Comparison of ENCODE assay signal across 8 cellular contexts in genomic region chr19:35868172-35868822, GRCh38. TPM values are rescaled to one million over a fixed set of nuclear protein-coding genes. Genes with fewer than 3 reads are reported as not detected.
DNase-seq lines count a peak whose midpoint lies in the region; ATAC-seq and TF ChIP-seq lines count a peak whose summit lies in the region.

Gene APLP1 (plus strand): TSS chr19:35868574. CDS start chr19:35868637, 63 bp downstream.

- H3K36me3 ChIP-seq in DOHH2 (ENCODE audit: control insufficient read depth, low read length), result no peaks in the 10 kb centered on the region
- H3K36me3 ChIP-seq in Karpas-422 (ENCODE audit: insufficient read depth, low read length), result no peaks in the 10 kb centered on the region

- H3K9me3 ChIP-seq in DOHH2 (ENCODE audit: control insufficient read depth, insufficient read depth, low read length), result no peaks in the 10 kb centered on the region
- no peaks in the 10 kb centered on the region for H3K9me3 ChIP-seq in Karpas-422 (ENCODE audit: low read length)

- H3K36me3 Mint-ChIP-seq in T-helper 2 cell treated with Interferon-gamma antibody and Interleukin-4, amounts not matched to agents 5 μg/mL and 100 μg/mL, for 36 hours (ENCODE audit: low read depth), result no peaks in the 10 kb centered on the region

- no peaks in the 10 kb centered on the region for H3K9me3 Mint-ChIP-seq in T-helper 2 cell treated with Interferon-gamma antibody and Interleukin-4, amounts not matched to agents 5 μg/mL and 100 μg/mL, for 36 hours

- no peaks in the 10 kb centered on the region for H3K79me2 ChIP-seq in DOHH2 (ENCODE audit: control insufficient read depth, low read length)
- no peaks in the 10 kb centered on the region for H3K79me2 ChIP-seq in Karpas-422 (ENCODE audit: low read length)

- H3K4me1 ChIP-seq in DOHH2 (ENCODE audit: control insufficient read depth, low read length) (peaks cover 28% of the 10 kb centered on the region), Karpas-422 (ENCODE audit: low read length) (peaks cover 21% of the 10 kb centered on the region)

- peaks cover 33% of the 10 kb centered on the region for H3K27me3 Mint-ChIP-seq in T-helper 2 cell treated with Interferon-gamma antibody and Interleukin-4, amounts not matched to agents 5 μg/mL and 100 μg/mL, for 36 hours (ENCODE audit: low read depth)

- no peaks in the 10 kb centered on the region for H3F3A ChIP-seq in DOHH2 (ENCODE audit: control insufficient read depth, insufficient read depth)

- ATAC-seq in HG03378 (IDR thresholded peaks at IDR 0.05; ENCODE audit: unreplicated experiment) (no peak), GM18517 (IDR thresholded peaks at IDR 0.05; ENCODE audit: unreplicated experiment) (no peak)

- no peak within 1 kb of the TSS for H3K27ac Mint-ChIP-seq in T-helper 2 cell treated with Interferon-gamma antibody and Interleukin-4, amounts not matched to agents 5 μg/mL and 100 μg/mL, for 36 hours

- H3K4me2 ChIP-seq in DOHH2 (ENCODE audit: low read length) (peak within 1 kb of the TSS; percentile 73), Karpas-422 (ENCODE audit: low read depth, low read length, poor library complexity, severe bottlenecking) (peak within 1 kb of the TSS; percentile 91)

- H3K9ac ChIP-seq in Karpas-422 (ENCODE audit: low read length), result peak within 1 kb of the TSS; percentile 64

- H4K20me1 ChIP-seq in DOHH2 (ENCODE audit: control insufficient read depth, insufficient read depth, low read depth, low read length) (no peaks in the 10 kb centered on the region), Karpas-422 (ENCODE audit: insufficient read depth, low read depth, low read length) (no peaks in the 10 kb centered on the region)

- H3K4me1 Mint-ChIP-seq in T-helper 2 cell treated with Interferon-gamma antibody and Interleukin-4, amounts not matched to agents 5 μg/mL and 100 μg/mL, for 36 hours (ENCODE audit: low read depth), result peaks cover 14% of the 10 kb centered on the region

- peak; percentile 78 for DNase-seq in Karpas-422
- peak; percentile 76 for DNase-seq in T-helper 2 cell treated with Interferon-gamma antibody and Interleukin-4, amounts not matched to agents 5 μg/mL and 100 μg/mL, for 36 hours (ENCODE audit: low spot score)
- DNase-seq in astrocyte of the cerebellum (ENCODE audit: low read depth), result no peak
- peak; percentile 87 to 94 for DNase-seq in hippocampal formation (lab: John Stamatoyannopoulos, UW)
- no peak for DNase-seq in skeletal muscle cell (ENCODE audit: low read depth)

- peak within 1 kb of the TSS; percentile 49 for H3K4me3 Mint-ChIP-seq in T-helper 2 cell treated with Interferon-gamma antibody and Interleukin-4, amounts not matched to agents 5 μg/mL and 100 μg/mL, for 36 hours

- H3K4me3 ChIP-seq in DOHH2 (ENCODE audit: low read length) (peak within 1 kb of the TSS; percentile 74), Karpas-422 (ENCODE audit: low read length) (peak within 1 kb of the TSS; percentile 68), astrocyte of the cerebellum (ENCODE audit: low read depth, low read length) (peak within 1 kb of the TSS; percentile 40), skeletal muscle cell (ENCODE audit: low read depth, low read length) (peak within 1 kb of the TSS; percentile 51)

- peak within 1 kb of the TSS; percentile 53 for H3K27ac ChIP-seq in DOHH2 (ENCODE audit: low read depth, low read length)
- no peak within 1 kb of the TSS for H3K27ac ChIP-seq in Karpas-422 (ENCODE audit: low read length)

- H3K9me2 ChIP-seq in DOHH2 (replicated peaks; ENCODE audit: control insufficient read depth, low read length) (no peaks in the 10 kb centered on the region), Karpas-422 (replicated peaks; ENCODE audit: insufficient read depth, low read length) (no peaks in the 10 kb centered on the region)

- H3K27me3 ChIP-seq in DOHH2 (ENCODE audit: control insufficient read depth, low read length), result 0 out of 2 replicates have a peak, but pooled peaks cover 7% of the 10 kb centered on the region
- no peaks in the 10 kb centered on the region for H3K27me3 ChIP-seq in Karpas-422 (ENCODE audit: low read length)

- in situ Hi-C loops in astrocyte of the cerebellum (cut with HindIII; ENCODE audit: low sequenced_read_pairs), result no loop called here

- peak within 1 kb of the TSS; percentile 21; the same call in 1 of the 2 replicates for H2AFZ ChIP-seq in Karpas-422 (ENCODE audit: low read length)

- TF ChIP-seq CTCF in DOHH2 (IDR thresholded peaks at IDR 0.05; ENCODE audit: low read depth, low read length, poor library complexity, severe bottlenecking) (no peak), astrocyte of the cerebellum (IDR thresholded peaks at IDR 0.05; ENCODE audit: low read depth, low read length, missing control alignments) (no peak)

RNA-seq across cellular contexts. Expression of gene APLP1, which starts in this region (rescaled TPM):
- 9.9 and 23.8 TPM in 2 replicates for total RNA-seq in Karpas-422 (2014; rRNA removed; shearing (Covaris generic); ENCODE audit: low replicate concordance)

Comparison
In these comparisons a context has a peak if more than half of its experiments do, and no peak if none do; other contexts are left out.
1. DNase-seq: peak in Karpas-422 (single experiment), T-helper 2 cell treated with Interferon-gamma antibody and Interleukin-4, amounts not matched to agents 5 μg/mL and 100 μg/mL, for 36 hours (single experiment) and hippocampal formation (2 of 2); none in astrocyte of the cerebellum (single experiment) and skeletal muscle cell (single experiment).
2. Peak in every context shown above with its lines, with median percentiles within 50 percentile points of each other: H3K4me3 ChIP-seq.